10 cellular contexts compared by ENCODE assay signal in the genomic region with DNA sequence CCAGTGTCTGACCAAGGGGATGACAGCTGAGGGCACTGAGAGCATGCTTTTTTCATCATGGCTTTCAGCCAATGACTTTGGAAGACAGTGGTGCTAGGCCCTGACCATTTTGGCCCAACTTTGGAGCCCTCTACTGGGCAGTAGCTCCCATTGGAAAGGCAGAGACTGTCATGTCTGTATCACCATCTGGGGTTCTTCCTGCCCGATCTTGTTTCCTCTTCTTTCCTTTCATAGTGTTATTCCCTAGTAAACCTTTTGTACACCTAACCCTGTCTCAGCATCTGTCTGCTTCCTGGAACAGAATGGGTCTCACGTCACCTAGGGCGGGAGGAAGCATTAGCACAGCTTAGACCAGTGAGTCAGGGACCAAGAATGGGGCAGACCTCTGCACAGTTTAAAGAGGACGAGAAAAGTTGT.
DNase-seq lines count a peak whose midpoint lies in the region; ATAC-seq and TF ChIP-seq lines count a peak whose summit lies in the region.
"Had no signal": no experiment of that assay in that cellular context is flagged by ENCODE, and none has a peak within 500 bp of the region (broad histone marks: within the 10 kb centered on the region; RNA-seq: fewer than 3 reads in every experiment).

No MANE protein-coding gene starts in this region.

- intact Hi-C loops in activated CD4-positive, alpha-beta memory T cell treated with anti-CD3 and anti-CD28 coated beads for 36 hours (cut with micrococcal nuclease), result loop anchor here (1.0 kb wide), 1 partner anchor 191 kb away; no protein-coding TSS in a partner anchor
- intact Hi-C loops in esophagus squamous epithelium (cut with DNase I), result no loop called here

- H3K27ac ChIP-seq in OCI-LY3 (ENCODE audit: low read length), result no peak overlapping the region
- H3K27ac ChIP-seq in esophagus squamous epithelium, result no peak overlapping the region
- H3K27ac ChIP-seq: neutrophil had no signal

- H3K4me1 Mint-ChIP-seq in activated CD4-positive, alpha-beta memory T cell treated with anti-CD3 and anti-CD28 coated beads for 36 hours (ENCODE audit: low read depth), result no peaks in the 10 kb centered on the region
- no peaks in the 10 kb centered on the region for H3K4me1 Mint-ChIP-seq in activated CD4-positive, alpha-beta memory T cell treated with anti-CD3 and anti-CD28 coated beads, Interleukin-2, amount 10 ng/mL, durations not matched to agents 7 days and 5 days
- no peaks in the 10 kb centered on the region for H3K4me1 Mint-ChIP-seq in type B pancreatic cell (ENCODE audit: unreplicated experiment)

- no peak overlapping the region for H3K4me2 ChIP-seq in OCI-LY3 (ENCODE audit: low read length)

- peak; percentile 13 for DNase-seq in activated CD4-positive, alpha-beta memory T cell treated with anti-CD3 and anti-CD28 coated beads for 36 hours
- DNase-seq in activated CD4-positive, alpha-beta memory T cell treated with anti-CD3 and anti-CD28 coated beads, Interleukin-2, amount 10 ng/mL, durations not matched to agents 7 days and 5 days, result no peak
- DNase-seq in fibroblast of mammary gland (ENCODE audit: low read depth) (peak; percentile 12), type B pancreatic cell (ENCODE audit: extremely low spot score, unreplicated experiment) (no peak), esophagus squamous epithelium (lab: John Stamatoyannopoulos, UW) (no peak), H4 (ENCODE audit: low spot score) (no peak)
- DNase-seq: activated T-cell treated with anti-CD3 and anti-CD28 coated beads, Interleukin-2, amount 50 U/mL, for 48 hours had no signal

- POLR2A ChIA-PET in activated CD4-positive, alpha-beta memory T cell treated with anti-CD3 and anti-CD28 coated beads for 36 hours (lab: Charles Lee), result no interaction called here
- POLR2A ChIA-PET in activated CD4-positive, alpha-beta memory T cell treated with anti-CD3 and anti-CD28 coated beads, Interleukin-2, amount 10 ng/mL, durations not matched to agents 7 days and 5 days (lab: Charles Lee), result no interaction called here

- H2AFZ ChIP-seq in OCI-LY3 (ENCODE audit: low read depth, low read length), result no peak overlapping the region

- H4K20me1 ChIP-seq in OCI-LY3 (ENCODE audit: insufficient read depth, low read length), result no peaks in the 10 kb centered on the region

- H3K9me3 Mint-ChIP-seq in activated CD4-positive, alpha-beta memory T cell treated with anti-CD3 and anti-CD28 coated beads for 36 hours, result no peaks in the 10 kb centered on the region
- H3K9me3 Mint-ChIP-seq in activated CD4-positive, alpha-beta memory T cell treated with anti-CD3 and anti-CD28 coated beads, Interleukin-2, amount 10 ng/mL, durations not matched to agents 7 days and 5 days, result no peaks in the 10 kb centered on the region
- H3K9me3 Mint-ChIP-seq in type B pancreatic cell, result no peaks in the 10 kb centered on the region

- no peak overlapping the region for H3K9ac ChIP-seq in OCI-LY3 (ENCODE audit: low read length)

- TF ChIP-seq POLR2A in esophagus squamous epithelium (IDR thresholded peaks at IDR 0.05), result no peak

- H3K79me2 ChIP-seq in OCI-LY3 (ENCODE audit: low read length), result no peaks in the 10 kb centered on the region

- ATAC-seq in HG03097 (IDR thresholded peaks at IDR 0.05; ENCODE audit: low FRiP score, unreplicated experiment), result no peak

- WGBS in esophagus squamous epithelium, 2 donors, result 68 to 71% methylated on average over 2 to 4 of the region's 4 CpGs

- no peak overlapping the region for H3K4me3 ChIP-seq in OCI-LY3 (ENCODE audit: low read length)
- no peak overlapping the region for H3K4me3 ChIP-seq in fibroblast of mammary gland (ENCODE audit: control insufficient read depth, low read depth, low read length)
- no peak overlapping the region for H3K4me3 ChIP-seq in esophagus squamous epithelium

- no peaks in the 10 kb centered on the region for H3K4me1 ChIP-seq in OCI-LY3 (ENCODE audit: low read length)
- no peaks in the 10 kb centered on the region for H3K4me1 ChIP-seq in esophagus squamous epithelium

- H3K9me3 ChIP-seq in OCI-LY3 (ENCODE audit: insufficient read depth, low read length) (no peaks in the 10 kb centered on the region), esophagus squamous epithelium (no peaks in the 10 kb centered on the region)
- H3K9me3 ChIP-seq: neutrophil had no signal

- CTCF ChIA-PET in activated CD4-positive, alpha-beta memory T cell treated with anti-CD3 and anti-CD28 coated beads for 36 hours (lab: Charles Lee), result interaction anchor here (1.6 to 2.6 kb wide), 2 partner anchors 189 to 192 kb away, joined by 4 to 21 read pairs; no protein-coding TSS in a partner anchor
- CTCF ChIA-PET in activated CD4-positive, alpha-beta memory T cell treated with anti-CD3 and anti-CD28 coated beads, Interleukin-2, amount 10 ng/mL, durations not matched to agents 7 days and 5 days (lab: Charles Lee), result interaction anchor here (0.9 kb wide), 1 partner anchor 14 kb away, joined by 3 read pairs; no protein-coding TSS in a partner anchor

- H3K27me3 Mint-ChIP-seq in activated CD4-positive, alpha-beta memory T cell treated with anti-CD3 and anti-CD28 coated beads for 36 hours, result no peaks in the 10 kb centered on the region
- H3K27me3 Mint-ChIP-seq in activated CD4-positive, alpha-beta memory T cell treated with anti-CD3 and anti-CD28 coated beads, Interleukin-2, amount 10 ng/mL, durations not matched to agents 7 days and 5 days, result peaks cover 2% of the 10 kb centered on the region
- H3K27me3 Mint-ChIP-seq in type B pancreatic cell, result peaks cover 34% of the 10 kb centered on the region

- no peaks in the 10 kb centered on the region for H3K36me3 ChIP-seq in OCI-LY3 (replicated peaks; ENCODE audit: low read depth, low read length)
- H3K36me3 ChIP-seq in esophagus squamous epithelium, result no peaks in the 10 kb centered on the region
- H3K36me3 ChIP-seq: neutrophil had no signal

- H3K27ac Mint-ChIP-seq in activated CD4-positive, alpha-beta memory T cell treated with anti-CD3 and anti-CD28 coated beads for 36 hours, result no peak overlapping the region
- no peak overlapping the region for H3K27ac Mint-ChIP-seq in activated CD4-positive, alpha-beta memory T cell treated with anti-CD3 and anti-CD28 coated beads, Interleukin-2, amount 10 ng/mL, durations not matched to agents 7 days and 5 days
- H3K27ac Mint-ChIP-seq in type B pancreatic cell, result peak overlapping the region; percentile 10

- TF ChIP-seq CTCF in OCI-LY3 (IDR thresholded peaks at IDR 0.05; ENCODE audit: low read depth, low read length) (peak; percentile 37; the same call in 1 of the 2 replicates), fibroblast of mammary gland (conservative IDR thresholded peaks at IDR 0.05; ENCODE audit: control insufficient read depth, insufficient read depth, low read depth, low read length) (peak; percentile 11), type B pancreatic cell (conservative IDR thresholded peaks at IDR 0.05) (no peak), esophagus squamous epithelium (IDR thresholded peaks at IDR 0.05) (peak in 2 of 6 experiments; percentile 13 to 47)

- H3K4me3 Mint-ChIP-seq in activated CD4-positive, alpha-beta memory T cell treated with anti-CD3 and anti-CD28 coated beads for 36 hours, result no peak overlapping the region
- H3K4me3 Mint-ChIP-seq in activated CD4-positive, alpha-beta memory T cell treated with anti-CD3 and anti-CD28 coated beads, Interleukin-2, amount 10 ng/mL, durations not matched to agents 7 days and 5 days, result no peak overlapping the region
- no peak overlapping the region for H3K4me3 Mint-ChIP-seq in type B pancreatic cell

- no peaks in the 10 kb centered on the region for H3K36me3 Mint-ChIP-seq in activated CD4-positive, alpha-beta memory T cell treated with anti-CD3 and anti-CD28 coated beads for 36 hours
- no peaks in the 10 kb centered on the region for H3K36me3 Mint-ChIP-seq in activated CD4-positive, alpha-beta memory T cell treated with anti-CD3 and anti-CD28 coated beads, Interleukin-2, amount 10 ng/mL, durations not matched to agents 7 days and 5 days (ENCODE audit: low read depth)
- H3K36me3 Mint-ChIP-seq in type B pancreatic cell, result no peaks in the 10 kb centered on the region

- no peaks in the 10 kb centered on the region for H3K27me3 ChIP-seq in OCI-LY3 (ENCODE audit: low read depth, low read length)
- no peaks in the 10 kb centered on the region for H3K27me3 ChIP-seq in esophagus squamous epithelium

Comparison
In these comparisons a context has a peak if more than half of its experiments do, and no peak if none do; other contexts are left out.
1. DNase-seq: peak in activated CD4-positive, alpha-beta memory T cell treated with anti-CD3 and anti-CD28 coated beads for 36 hours (single experiment) and fibroblast of mammary gland (single experiment); none in activated CD4-positive, alpha-beta memory T cell treated with anti-CD3 and anti-CD28 coated beads, Interleukin-2, amount 10 ng/mL, durations not matched to agents 7 days and 5 days (single experiment), type B pancreatic cell (single experiment), esophagus squamous epithelium (single experiment) and H4 (single experiment).